Comparison of ENCODE assay signal across 8 cellular contexts in genomic region chr18:41906528-41907256, GRCh38. TPM values are rescaled to one million over a fixed set of nuclear protein-coding genes. Genes with fewer than 3 reads are reported as not detected.
DNase-seq lines count a peak whose midpoint lies in the region; ATAC-seq, FAIRE-seq and TF ChIP-seq lines count a peak whose summit lies in the region.

No MANE protein-coding gene starts in this region.

- intact Hi-C loops in lower lobe of right lung (cut with DNase I) (no loop called here), thyroid gland (cut with DNase I) (no loop called here)

- H3F3A ChIP-seq in GM23338 (replicated peaks; ENCODE audit: low read depth), result no peaks in the 10 kb centered on the region

- 44 to 47% methylated on average over 7 of the region's 7 CpGs for WGBS in thyroid gland, 2 donors

- H4K20me1 ChIP-seq in GM23338 (replicated peaks; ENCODE audit: insufficient read depth), result no peaks in the 10 kb centered on the region
- H4K20me1 ChIP-seq in KMS-11 (ENCODE audit: insufficient read depth), result no peaks in the 10 kb centered on the region

- H3K4me1 ChIP-seq in GM23338 (ENCODE audit: insufficient read depth) (no peaks in the 10 kb centered on the region), KMS-11 (ENCODE audit: low read depth, poor library complexity, severe bottlenecking) (peaks cover 9% of the 10 kb centered on the region), lower lobe of right lung (no peaks in the 10 kb centered on the region), thyroid gland (no peaks in the 10 kb centered on the region)

- no peak overlapping the region for H3K27ac Mint-ChIP-seq in GM23338

- H3K27ac ChIP-seq in GM23338 (ENCODE audit: low read depth), result no peak overlapping the region
- no peak overlapping the region for H3K27ac ChIP-seq in KMS-11
- H3K27ac ChIP-seq in lower lobe of right lung, result no peak overlapping the region
- H3K27ac ChIP-seq in thyroid gland, result no peak overlapping the region

- ATAC-seq in GM23338 (peak; percentile 82), lower lobe of right lung (peak; percentile 59 to 64)

- no peaks in the 10 kb centered on the region for H3K36me3 ChIP-seq in GM23338 (ENCODE audit: insufficient read depth)
- H3K36me3 ChIP-seq in KMS-11 (ENCODE audit: insufficient read depth), result no peaks in the 10 kb centered on the region
- no peaks in the 10 kb centered on the region for H3K36me3 ChIP-seq in lower lobe of right lung
- H3K36me3 ChIP-seq in thyroid gland, result no peaks in the 10 kb centered on the region

- no peaks in the 10 kb centered on the region for H3K27me3 Mint-ChIP-seq in GM23338 (ENCODE audit: insufficient read depth, low read depth, poor library complexity)

- H3K9me3 Mint-ChIP-seq in GM23338, result no peaks in the 10 kb centered on the region

- no peak for TF ChIP-seq POLR2A in thyroid gland (IDR thresholded peaks at IDR 0.05)

- H3K4me2 ChIP-seq in GM23338, result no peak overlapping the region
- no peak overlapping the region; the same call in 1 of the 2 replicates for H3K4me2 ChIP-seq in KMS-11

- H3K9me3 ChIP-seq in lower lobe of right lung (no peaks in the 10 kb centered on the region), thyroid gland (no peaks in the 10 kb centered on the region)

- H3K27me3 ChIP-seq in GM23338 (ENCODE audit: insufficient read depth), result no peaks in the 10 kb centered on the region
- no peaks in the 10 kb centered on the region for H3K27me3 ChIP-seq in KMS-11 (ENCODE audit: insufficient read depth, low read depth)
- no peaks in the 10 kb centered on the region for H3K27me3 ChIP-seq in lower lobe of right lung (ENCODE audit: low read depth)
- H3K27me3 ChIP-seq in thyroid gland, result no peaks in the 10 kb centered on the region

- no peaks in the 10 kb centered on the region for H3K36me3 Mint-ChIP-seq in GM23338 (ENCODE audit: low read depth)

- FAIRE-seq in G401.6 (lab: Jason Lieb, UNC), result peak; percentile 92

- DNase-seq in A172 (ENCODE audit: low spot score) (peak; percentile 63), GM23338 (ENCODE audit: low spot score) (peak; percentile 67), RPMI8226 (peak; percentile 37), lower lobe of right lung (no peak), thyroid gland (no peak)
- DNase-seq in central memory CD4-positive, alpha-beta T cell, result peak; percentile 67

- no peaks in the 10 kb centered on the region for H3K79me2 ChIP-seq in GM23338 (replicated peaks; ENCODE audit: insufficient read depth)
- no peaks in the 10 kb centered on the region for H3K79me2 ChIP-seq in KMS-11 (ENCODE audit: insufficient read depth, low read depth)

- H3K4me3 Mint-ChIP-seq in GM23338, result no peak overlapping the region

- TF ChIP-seq CTCF in GM23338 (conservative IDR thresholded peaks at IDR 0.05; ENCODE audit: low read depth in 2 of 2) (peak; percentile 67 to 84), KMS-11 (conservative IDR thresholded peaks at IDR 0.05; ENCODE audit: low read depth, low read length) (peak; percentile 92), lower lobe of right lung (IDR thresholded peaks at IDR 0.05) (peak; percentile 59), thyroid gland (IDR thresholded peaks at IDR 0.05) (peak; percentile 11 to 68 (median 49))

- H3K4me3 ChIP-seq in GM23338 (no peak overlapping the region), KMS-11 (IDR thresholded peaks at IDR 0.05; ENCODE audit: insufficient read depth, low read depth, low read length) (no peak overlapping the region), lower lobe of right lung (no peak overlapping the region), thyroid gland (replicated peaks in 1 of 3) (no peak overlapping the region)

- H3K4me1 Mint-ChIP-seq in GM23338, result peaks cover 6% of the 10 kb centered on the region; the same call in 2 of the 3 replicates

- H2AFZ ChIP-seq in GM23338 (no peak overlapping the region), KMS-11 (ENCODE audit: low read depth) (no peak overlapping the region)

- H3K9ac ChIP-seq in KMS-11, result no peak overlapping the region

- peaks cover 3% of the 10 kb centered on the region; the same call in 1 of the 2 replicates for H3K9me2 ChIP-seq in GM23338 (ENCODE audit: insufficient read depth)

TF ChIP-seq in GM23338, 12 proteins besides CTCF, POLR2A, EP300 and RAD21 (continues in another document):
- TF ChIP-seq ZNF331 (CRISPR knock-in tag; IDR thresholded peaks at IDR 0.05; ENCODE audit: low read depth) (no peak), STAT1 (IDR thresholded peaks at IDR 0.05; ENCODE audit: unreplicated experiment) (no peak), POLR2AphosphoS5 (IDR thresholded peaks at IDR 0.05; ENCODE audit: low read depth) (no peak), EZH2phosphoT487 (IDR thresholded peaks at IDR 0.05; ENCODE audit: unreplicated experiment) (no peak), EZH2 (IDR thresholded peaks at IDR 0.05; ENCODE audit: low read depth, unreplicated experiment) (no peak), ZNF114 (CRISPR knock-in tag; IDR thresholded peaks at IDR 0.05) (no peak), CREB1 (CRISPR knock-in tag; IDR thresholded peaks at IDR 0.05; ENCODE audit: low read depth) (no peak), NANOG (IDR thresholded peaks at IDR 0.05; ENCODE audit: borderline replicate concordance) (no peak), JUNB (IDR thresholded peaks at IDR 0.05; ENCODE audit: unreplicated experiment) (no peak)
- TF ChIP-seq, protein P1, sequence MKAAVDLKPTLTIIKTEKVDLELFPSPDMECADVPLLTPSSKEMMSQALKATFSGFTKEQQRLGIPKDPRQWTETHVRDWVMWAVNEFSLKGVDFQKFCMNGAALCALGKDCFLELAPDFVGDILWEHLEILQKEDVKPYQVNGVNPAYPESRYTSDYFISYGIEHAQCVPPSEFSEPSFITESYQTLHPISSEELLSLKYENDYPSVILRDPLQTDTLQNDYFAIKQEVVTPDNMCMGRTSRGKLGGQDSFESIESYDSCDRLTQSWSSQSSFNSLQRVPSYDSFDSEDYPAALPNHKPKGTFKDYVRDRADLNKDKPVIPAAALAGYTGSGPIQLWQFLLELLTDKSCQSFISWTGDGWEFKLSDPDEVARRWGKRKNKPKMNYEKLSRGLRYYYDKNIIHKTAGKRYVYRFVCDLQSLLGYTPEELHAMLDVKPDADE (IDR thresholded peaks at IDR 0.05), result no peak
- TF ChIP-seq, protein P2, sequence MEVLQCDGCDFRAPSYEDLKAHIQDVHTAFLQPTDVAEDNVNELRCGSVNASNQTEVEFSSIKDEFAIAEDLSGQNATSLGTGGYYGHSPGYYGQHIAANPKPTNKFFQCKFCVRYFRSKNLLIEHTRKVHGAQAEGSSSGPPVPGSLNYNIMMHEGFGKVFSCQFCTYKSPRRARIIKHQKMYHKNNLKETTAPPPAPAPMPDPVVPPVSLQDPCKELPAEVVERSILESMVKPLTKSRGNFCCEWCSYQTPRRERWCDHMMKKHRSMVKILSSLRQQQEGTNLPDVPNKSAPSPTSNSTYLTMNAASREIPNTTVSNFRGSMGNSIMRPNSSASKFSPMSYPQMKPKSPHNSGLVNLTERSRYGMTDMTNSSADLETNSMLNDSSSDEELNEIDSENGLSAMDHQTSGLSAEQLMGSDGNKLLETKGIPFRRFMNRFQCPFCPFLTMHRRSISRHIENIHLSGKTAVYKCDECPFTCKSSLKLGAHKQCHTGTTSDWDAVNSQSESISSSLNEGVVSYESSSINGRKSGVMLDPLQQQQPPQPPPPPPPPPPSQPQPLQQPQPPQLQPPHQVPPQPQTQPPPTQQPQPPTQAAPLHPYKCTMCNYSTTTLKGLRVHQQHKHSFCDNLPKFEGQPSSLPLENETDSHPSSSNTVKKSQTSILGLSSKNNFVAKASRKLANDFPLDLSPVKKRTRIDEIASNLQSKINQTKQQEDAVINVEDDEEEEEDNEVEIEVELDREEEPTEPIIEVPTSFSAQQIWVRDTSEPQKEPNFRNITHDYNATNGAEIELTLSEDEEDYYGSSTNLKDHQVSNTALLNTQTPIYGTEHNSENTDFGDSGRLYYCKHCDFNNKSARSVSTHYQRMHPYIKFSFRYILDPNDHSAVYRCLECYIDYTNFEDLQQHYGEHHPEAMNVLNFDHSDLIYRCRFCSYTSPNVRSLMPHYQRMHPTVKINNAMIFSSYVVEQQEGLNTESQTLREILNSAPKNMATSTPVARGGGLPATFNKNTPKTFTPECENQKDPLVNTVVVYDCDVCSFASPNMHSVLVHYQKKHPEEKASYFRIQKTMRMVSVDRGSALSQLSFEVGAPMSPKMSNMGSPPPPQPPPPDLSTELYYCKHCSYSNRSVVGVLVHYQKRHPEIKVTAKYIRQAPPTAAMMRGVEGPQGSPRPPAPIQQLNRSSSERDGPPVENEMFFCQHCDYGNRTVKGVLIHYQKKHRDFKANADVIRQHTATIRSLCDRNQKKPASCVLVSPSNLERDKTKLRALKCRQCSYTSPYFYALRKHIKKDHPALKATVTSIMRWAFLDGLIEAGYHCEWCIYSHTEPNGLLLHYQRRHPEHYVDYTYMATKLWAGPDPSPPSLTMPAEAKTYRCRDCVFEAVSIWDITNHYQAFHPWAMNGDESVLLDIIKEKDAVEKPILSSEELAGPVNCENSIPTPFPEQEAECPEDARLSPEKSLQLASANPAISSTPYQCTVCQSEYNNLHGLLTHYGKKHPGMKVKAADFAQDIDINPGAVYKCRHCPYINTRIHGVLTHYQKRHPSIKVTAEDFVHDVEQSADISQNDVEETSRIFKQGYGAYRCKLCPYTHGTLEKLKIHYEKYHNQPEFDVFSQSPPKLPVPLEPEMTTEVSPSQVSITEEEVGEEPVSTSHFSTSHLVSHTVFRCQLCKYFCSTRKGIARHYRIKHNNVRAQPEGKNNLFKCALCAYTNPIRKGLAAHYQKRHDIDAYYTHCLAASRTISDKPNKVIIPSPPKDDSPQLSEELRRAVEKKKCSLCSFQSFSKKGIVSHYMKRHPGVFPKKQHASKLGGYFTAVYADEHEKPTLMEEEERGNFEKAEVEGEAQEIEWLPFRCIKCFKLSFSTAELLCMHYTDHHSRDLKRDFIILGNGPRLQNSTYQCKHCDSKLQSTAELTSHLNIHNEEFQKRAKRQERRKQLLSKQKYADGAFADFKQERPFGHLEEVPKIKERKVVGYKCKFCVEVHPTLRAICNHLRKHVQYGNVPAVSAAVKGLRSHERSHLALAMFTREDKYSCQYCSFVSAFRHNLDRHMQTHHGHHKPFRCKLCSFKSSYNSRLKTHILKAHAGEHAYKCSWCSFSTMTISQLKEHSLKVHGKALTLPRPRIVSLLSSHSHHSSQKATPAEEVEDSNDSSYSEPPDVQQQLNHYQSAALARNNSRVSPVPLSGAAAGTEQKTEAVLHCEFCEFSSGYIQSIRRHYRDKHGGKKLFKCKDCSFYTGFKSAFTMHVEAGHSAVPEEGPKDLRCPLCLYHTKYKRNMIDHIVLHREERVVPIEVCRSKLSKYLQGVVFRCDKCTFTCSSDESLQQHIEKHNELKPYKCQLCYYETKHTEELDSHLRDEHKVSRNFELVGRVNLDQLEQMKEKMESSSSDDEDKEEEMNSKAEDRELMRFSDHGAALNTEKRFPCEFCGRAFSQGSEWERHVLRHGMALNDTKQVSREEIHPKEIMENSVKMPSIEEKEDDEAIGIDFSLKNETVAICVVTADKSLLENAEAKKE (CRISPR knock-in tag; IDR thresholded peaks at IDR 0.05), result no peak

RNA-seq across cellular contexts. Expression of gene PIK3C3, which starts 48.3 kb away (rescaled TPM):
- total RNA-seq in A172 (2014; rRNA removed; shearing (Covaris generic)), result 42.6 and 43.5 TPM in 2 replicates
- total RNA-seq in GM23338 (2014; rRNA removed; shearing (Covaris generic)), result 35.4 and 39.5 TPM in 2 replicates
- 24.1 and 25.9 TPM in 2 replicates for polyA plus RNA-seq in GM23338 (2016; fragmentation: Nextera tagmentation; extraction: Ambion mirVana)
- total RNA-seq in lower lobe of right lung (51.2 TPM), thyroid gland (10 to 100 TPM; 61.3 to 77.4 (median 72.5) TPM)

Comparison
In these comparisons a context has a peak if more than half of its experiments do, and no peak if none do; other contexts are left out.
1. DNase-seq: peak in A172 (single experiment), GM23338 (single experiment), RPMI8226 (single experiment) and central memory CD4-positive, alpha-beta T cell (single experiment); none in lower lobe of right lung (single experiment) and thyroid gland (0 of 2).
2. Peak in every context shown above with its lines, with median percentiles within 50 percentile points of each other: CTCF ChIP-seq.